Comparison of ENCODE assay signal across 1 cellular context in genomic region chr15:96264351-96264798, GRCh38.
TF ChIP-seq lines count a peak whose summit lies in the region.

No MANE protein-coding gene starts in this region.

TF ChIP-seq in HepG2, 621 proteins besides CTCF, POLR2A, EP300 and RAD21 (continued from another document and continues in another):
- TF ChIP-seq TFAP4 (IDR thresholded peaks at IDR 0.05; ENCODE audit: borderline replicate concordance, low read depth) (peak; percentile 82), GABPB1 (CRISPR knock-in tag; IDR thresholded peaks at IDR 0.05) (no peak), AHDC1 (CRISPR knock-in tag; IDR thresholded peaks at IDR 0.05; ENCODE audit: borderline replicate concordance) (no peak), HNF4A (CRISPR knock-in tag; IDR thresholded peaks at IDR 0.05) (peak; percentile 81), TEAD3 (CRISPR knock-in tag; optimal IDR thresholded peaks at IDR 0.05; ENCODE audit: borderline replicate concordance) (peak; percentile 29), FOSL2 (CRISPR knock-in tag; IDR thresholded peaks at IDR 0.05) (peak; percentile 37; the same call in 1 of the 2 replicates), ATF3 (CRISPR knock-in tag; IDR thresholded peaks at IDR 0.05) (peak; percentile 30; the same call in 1 of the 2 replicates), ZNF784 (CRISPR knock-in tag; IDR thresholded peaks at IDR 0.05; ENCODE audit: borderline replicate concordance) (no peak), IRF2 (CRISPR knock-in tag; IDR thresholded peaks at IDR 0.05) (0 out of 2 replicates have a peak, but pooled peaks have one; percentile 15), ZNF644 (CRISPR knock-in tag; IDR thresholded peaks at IDR 0.05; ENCODE audit: low read depth) (0 out of 2 replicates have a peak, but pooled peaks have one; percentile 12), NFIC (IDR thresholded peaks at IDR 0.05; ENCODE audit: low read length) (no peak), HOXA3 (CRISPR knock-in tag; IDR thresholded peaks at IDR 0.05) (0 out of 2 replicates have a peak, but pooled peaks have one; percentile 15), ARID2 (CRISPR knock-in tag; IDR thresholded peaks at IDR 0.05; ENCODE audit: borderline replicate concordance) (no peak), GATAD2A (CRISPR knock-in tag; IDR thresholded peaks at IDR 0.05) (peak; percentile 69), ZNF691 (CRISPR knock-in tag; IDR thresholded peaks at IDR 0.05; ENCODE audit: borderline replicate concordance, low read depth) (no peak), ZEB1 (IDR thresholded peaks at IDR 0.05; ENCODE audit: insufficient replicate concordance, low read depth) (peak; percentile 75), GATAD1 (CRISPR knock-in tag; IDR thresholded peaks at IDR 0.05) (no peak), RFX1 (IDR thresholded peaks at IDR 0.05) (no peak), ZNF589 (CRISPR knock-in tag; conservative IDR thresholded peaks at IDR 0.05) (no peak), RERE (CRISPR knock-in tag; IDR thresholded peaks at IDR 0.05; ENCODE audit: low read depth) (0 out of 2 replicates have a peak, but pooled peaks have one; percentile 21), ZBTB7B (CRISPR knock-in tag; IDR thresholded peaks at IDR 0.05) (peak; percentile 44; the same call in 1 of the 2 replicates), RXRB (CRISPR knock-in tag; IDR thresholded peaks at IDR 0.05; ENCODE audit: borderline replicate concordance) (0 out of 2 replicates have a peak, but pooled peaks have one; percentile 8), HNF1A (IDR thresholded peaks at IDR 0.05; ENCODE audit: low read depth) (0 out of 2 replicates have a peak, but pooled peaks have one; percentile 26), HNF1A (CRISPR knock-in tag; IDR thresholded peaks at IDR 0.05; ENCODE audit: borderline replicate concordance) (no peak), MIXL1 (CRISPR knock-in tag; IDR thresholded peaks at IDR 0.05) (0 out of 2 replicates have a peak, but pooled peaks have one; percentile 37), THRA (CRISPR knock-in tag; IDR thresholded peaks at IDR 0.05; ENCODE audit: borderline replicate concordance) (0 out of 2 replicates have a peak, but pooled peaks have one; percentile 18), HNF4G (IDR thresholded peaks at IDR 0.05; ENCODE audit: borderline replicate concordance, low read depth, low read length) (peak; percentile 53), HNF4G (CRISPR knock-in tag; IDR thresholded peaks at IDR 0.05; ENCODE audit: borderline replicate concordance, low read depth) (no peak), NCOA2 (CRISPR knock-in tag; IDR thresholded peaks at IDR 0.05) (peak; percentile 35; the same call in 1 of the 2 replicates), ZBTB39 (CRISPR knock-in tag; IDR thresholded peaks at IDR 0.05) (0 out of 2 replicates have a peak, but pooled peaks have one; percentile 38), SMC3 (IDR thresholded peaks at IDR 0.05; ENCODE audit: low read length) (no peak), POLR2AphosphoS5 (IDR thresholded peaks at IDR 0.05; ENCODE audit: low read depth, low read length) (0 out of 2 replicates have a peak, but pooled peaks have one; percentile 27), SALL1 (CRISPR knock-in tag; IDR thresholded peaks at IDR 0.05) (no peak), CREB1 (IDR thresholded peaks at IDR 0.05) (no peak), CREB1 (CRISPR knock-in tag; IDR thresholded peaks at IDR 0.05) (0 out of 2 replicates have a peak, but pooled peaks have one; percentile 36), KLF12 (CRISPR knock-in tag; IDR thresholded peaks at IDR 0.05; ENCODE audit: borderline replicate concordance) (peak; percentile 39; the same call in 1 of the 2 replicates)
